10 cellular contexts compared by ENCODE assay signal in the genomic region with DNA sequence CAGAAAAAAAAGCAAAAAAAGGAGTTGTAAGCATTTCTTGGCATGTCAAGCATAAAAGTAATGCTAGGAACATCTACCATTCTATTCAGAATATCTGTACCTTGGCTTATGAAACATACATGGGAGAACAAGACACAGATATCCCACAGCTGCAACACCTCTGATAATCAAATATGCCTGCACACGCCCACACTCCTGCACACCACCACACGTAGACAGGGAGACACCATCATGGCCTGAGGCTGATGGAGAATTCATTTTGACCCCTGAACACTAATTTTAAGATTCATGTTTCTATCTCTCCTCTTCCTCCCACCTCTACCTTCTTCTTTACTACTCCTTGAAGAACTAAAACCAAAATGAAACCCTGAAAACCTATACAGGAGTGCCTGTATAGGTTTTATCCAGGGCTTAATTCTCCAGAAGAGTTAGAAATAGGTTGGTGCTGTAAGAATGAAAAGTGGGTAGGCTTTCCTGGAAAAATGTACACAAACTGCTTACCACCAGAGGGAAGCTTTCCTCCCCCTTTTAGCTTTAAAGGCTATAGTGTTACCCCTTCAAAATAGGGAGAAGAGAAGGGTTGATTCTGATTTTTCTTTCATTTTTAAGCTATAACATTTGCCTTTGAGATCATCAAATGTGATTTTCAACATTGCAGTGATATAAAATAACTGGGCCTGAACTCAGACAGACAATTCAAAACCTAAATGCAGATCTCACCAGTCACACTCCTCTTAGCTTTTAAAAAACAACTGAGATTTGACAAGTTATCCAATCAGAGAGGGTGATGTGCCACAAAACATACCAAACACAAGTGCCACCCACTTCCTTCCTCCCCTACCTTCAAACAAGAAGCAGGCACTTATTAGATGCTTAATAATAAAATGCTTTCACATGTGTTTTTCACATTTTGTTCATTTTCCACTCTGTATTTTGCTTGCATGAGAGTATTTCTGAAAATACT. TPM values are rescaled to one million over a fixed set of nuclear protein-coding genes. Genes with fewer than 3 reads are reported as not detected.
A peak's percentile ranks its signal among the peaks of the same experiment; 100 is the strongest.
DNase-seq lines count a peak whose midpoint lies in the region; ATAC-seq lines count a peak whose summit lies in the region.
"Had no signal": no experiment of that assay in that cellular context is flagged by ENCODE, and none has a peak within 500 bp of the region (broad histone marks: within the 10 kb centered on the region; RNA-seq: fewer than 3 reads in every experiment).

No MANE protein-coding gene starts in this region.

- H3K9me3 Mint-ChIP-seq in IgD-negative memory B cell, result peaks cover 0 to 1% (median 0%) of the 10 kb centered on the region in 3 donors
- no peaks in the 10 kb centered on the region for H3K9me3 Mint-ChIP-seq in activated naive CD8-positive, alpha-beta T cell treated with anti-CD3 and anti-CD28 coated beads, Interleukin-2, amount 10 ng/mL, durations not matched to agents 7 days and 5 days
- no peaks in the 10 kb centered on the region for H3K9me3 Mint-ChIP-seq in naive thymus-derived CD8-positive, alpha-beta T cell
- H3K9me3 Mint-ChIP-seq: neural progenitor cell had no signal

- peaks cover 39 to 66% (median 52%) of the 10 kb centered on the region in 3 donors for H3K4me1 Mint-ChIP-seq in IgD-negative memory B cell
- peaks cover 25% of the 10 kb centered on the region for H3K4me1 Mint-ChIP-seq in activated naive CD8-positive, alpha-beta T cell treated with anti-CD3 and anti-CD28 coated beads, Interleukin-2, amount 10 ng/mL, durations not matched to agents 7 days and 5 days
- peaks cover 24 to 87% (median 58%) of the 10 kb centered on the region in 4 donors for H3K4me1 Mint-ChIP-seq in naive thymus-derived CD8-positive, alpha-beta T cell

- H3K4me3 Mint-ChIP-seq in IgD-negative memory B cell, result peak overlapping the region; percentile 8 to 79 (median 50)
- no peak overlapping the region for H3K4me3 Mint-ChIP-seq in activated naive CD8-positive, alpha-beta T cell treated with anti-CD3 and anti-CD28 coated beads, Interleukin-2, amount 10 ng/mL, durations not matched to agents 7 days and 5 days
- H3K4me3 Mint-ChIP-seq in naive thymus-derived CD8-positive, alpha-beta T cell, result peak overlapping the region; percentile 20 to 64 (median 44)
- H3K4me3 Mint-ChIP-seq: neural progenitor cell had no signal

- no peaks in the 10 kb centered on the region for H3K27me3 Mint-ChIP-seq in IgD-negative memory B cell
- H3K27me3 Mint-ChIP-seq in activated naive CD8-positive, alpha-beta T cell treated with anti-CD3 and anti-CD28 coated beads, Interleukin-2, amount 10 ng/mL, durations not matched to agents 7 days and 5 days, result no peaks in the 10 kb centered on the region
- H3K27me3 Mint-ChIP-seq in naive thymus-derived CD8-positive, alpha-beta T cell, result no peaks in the 10 kb centered on the region

- H3K36me3 Mint-ChIP-seq in IgD-negative memory B cell, result peaks cover 2% of the 10 kb centered on the region
- H3K36me3 Mint-ChIP-seq in activated naive CD8-positive, alpha-beta T cell treated with anti-CD3 and anti-CD28 coated beads, Interleukin-2, amount 10 ng/mL, durations not matched to agents 7 days and 5 days, result peaks cover 19% of the 10 kb centered on the region
- H3K36me3 Mint-ChIP-seq in naive thymus-derived CD8-positive, alpha-beta T cell, result peaks cover 0 to 44% (median 6%) of the 10 kb centered on the region in 3 donors

- POLR2A ChIA-PET in activated naive CD8-positive, alpha-beta T cell treated with anti-CD3 and anti-CD28 coated beads, Interleukin-2, amount 10 ng/mL, durations not matched to agents 7 days and 5 days (lab: Charles Lee), result interaction anchor here (2.1 kb wide), 1 partner anchor 57 kb away, joined by 6 read pairs; a partner anchor contains a TSS
- POLR2A ChIA-PET in naive thymus-derived CD8-positive, alpha-beta T cell (lab: Charles Lee), result interaction anchor here (1.2 to 1.8 kb wide), 5 partner anchors 12 to 103 kb away, joined by 3 to 20 read pairs (median 6); a partner anchor contains a TSS

- peak overlapping the region; percentile 45 to 95 (median 87) for H3K27ac Mint-ChIP-seq in IgD-negative memory B cell
- H3K27ac Mint-ChIP-seq in activated naive CD8-positive, alpha-beta T cell treated with anti-CD3 and anti-CD28 coated beads, Interleukin-2, amount 10 ng/mL, durations not matched to agents 7 days and 5 days, result peak overlapping the region; percentile 35
- H3K27ac Mint-ChIP-seq in naive thymus-derived CD8-positive, alpha-beta T cell, result peak overlapping the region; percentile 31 to 92 (median 84)
- H3K27ac Mint-ChIP-seq: neural progenitor cell had no signal

- ATAC-seq in activated naive CD8-positive, alpha-beta T cell treated with anti-CD3 and anti-CD28 coated beads, Interleukin-2, amount 10 ng/mL, durations not matched to agents 7 days and 5 days (ENCODE audit: low read depth), result peak; percentile 58
- peak; percentile 87 to 93 for ATAC-seq in naive thymus-derived CD8-positive, alpha-beta T cell
- no peak for ATAC-seq in GM19324 (IDR thresholded peaks at IDR 0.05; ENCODE audit: low FRiP score, unreplicated experiment)
- no peak for ATAC-seq in HG02678 (IDR thresholded peaks at IDR 0.05; ENCODE audit: unreplicated experiment)
- no peak for ATAC-seq in HG03095 (IDR thresholded peaks at IDR 0.05; ENCODE audit: unreplicated experiment)

- DNase-seq in activated CD4-positive, CD25-positive, alpha-beta regulatory T cell treated with anti-CD3 and anti-CD28 coated beads, Interleukin-2, amount 50 U/mL, for 16 hours (ENCODE audit: low read depth, low spot score), result peak; percentile 30
- no peak for DNase-seq in activated CD4-positive, CD25-positive, alpha-beta regulatory T cell treated with anti-CD3 and anti-CD28 coated beads, Interleukin-2, amount 50 U/mL, for 72 hours
- no peak for DNase-seq in activated naive CD8-positive, alpha-beta T cell treated with anti-CD3 and anti-CD28 coated beads, Interleukin-2, amount 10 ng/mL, durations not matched to agents 7 days and 5 days
- peak in 4 of 10 donors; percentile 11 to 63 (median 56) for DNase-seq in naive thymus-derived CD8-positive, alpha-beta T cell
- DNase-seq: SIG-M5 had no signal

RNA-seq across cellular contexts. Expression of a gene that starts 57.9 kb away (rescaled TPM):
- 156 TPM for polyA plus RNA-seq in IgD-negative memory B cell
- total RNA-seq in activated naive CD8-positive, alpha-beta T cell treated with anti-CD3 and anti-CD28 coated beads, Interleukin-2, amount 10 ng/mL, durations not matched to agents 7 days and 5 days, result 100 to 1,000 TPM; 101 to 110 TPM
- total RNA-seq in naive thymus-derived CD8-positive, alpha-beta T cell, result 10 to 100 TPM; 59.4 to 67.4 TPM
- polyA plus RNA-seq in naive thymus-derived CD8-positive, alpha-beta T cell, result 10 to 100 TPM; 32.5 to 38.1 (median 33.0) TPM

Comparison
In these comparisons a context has a peak if more than half of its experiments do, and no peak if none do; other contexts are left out.
1. H3K27ac Mint-ChIP-seq: peak in every context shown above with its lines; median percentile 87 in IgD-negative memory B cell; 84 in naive thymus-derived CD8-positive, alpha-beta T cell; 35 in activated naive CD8-positive, alpha-beta T cell treated with anti-CD3 and anti-CD28 coated beads, Interleukin-2, amount 10 ng/mL, durations not matched to agents 7 days and 5 days.
2. ATAC-seq: peak in activated naive CD8-positive, alpha-beta T cell treated with anti-CD3 and anti-CD28 coated beads, Interleukin-2, amount 10 ng/mL, durations not matched to agents 7 days and 5 days (single experiment) and naive thymus-derived CD8-positive, alpha-beta T cell (2 of 2); none in GM19324 (single experiment), HG02678 (single experiment) and HG03095 (single experiment).